ENCODE assay signal across 15 cellular contexts in the genomic region with DNA sequence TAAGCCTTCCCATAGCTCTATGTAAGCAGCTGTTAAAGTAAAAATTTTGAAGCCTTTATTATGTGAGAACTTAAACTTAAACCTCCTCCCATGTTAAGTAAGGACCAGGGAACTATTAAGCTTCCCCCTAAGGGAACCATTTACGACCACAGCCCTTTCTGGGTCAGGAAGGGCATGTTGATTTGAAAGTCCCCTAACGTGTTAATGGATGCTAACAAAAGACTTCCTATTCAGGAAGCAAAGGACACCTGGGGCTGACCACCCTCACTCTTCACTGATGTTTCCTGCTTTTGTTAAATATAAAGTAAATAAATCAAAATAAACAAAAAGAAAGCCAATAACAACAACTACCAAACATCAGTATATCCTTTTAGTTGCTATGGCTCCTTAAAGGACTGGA.
"Had no signal": no experiment of that assay in that cellular context is flagged by ENCODE, and none has a peak within 500 bp of the region (broad histone marks: within the 10 kb centered on the region; RNA-seq: fewer than 3 reads in every experiment).

No MANE protein-coding gene starts in this region.

- H3K9me3 ChIP-seq: esophagus muscularis mucosa, pancreas, sigmoid colon, thoracic aorta, upper lobe of right lung had no signal

- H3K27me3 ChIP-seq: esophagus muscularis mucosa, pancreas, sigmoid colon, upper lobe of right lung had no signal

- ATAC-seq: activated CD8-positive, alpha-beta T cell treated with anti-CD3 and anti-CD28 coated beads for 36 hours; activated T-cell treated with anti-CD3 and anti-CD28 coated beads, Interleukin-2, amount 50 U/mL, for 4 hours; left colon; pancreas; upper lobe of right lung had no signal

- H3K27ac Mint-ChIP-seq: activated CD8-positive, alpha-beta T cell treated with anti-CD3 and anti-CD28 coated beads for 36 hours had no signal

- H3K27ac ChIP-seq: esophagus muscularis mucosa, pancreas, sigmoid colon, thoracic aorta, upper lobe of right lung had no signal

- H3K4me3 ChIP-seq: esophagus muscularis mucosa, lung, pancreas, sigmoid colon, thoracic aorta, upper lobe of right lung had no signal

- H3K36me3 ChIP-seq: esophagus muscularis mucosa, pancreas, sigmoid colon, thoracic aorta, upper lobe of right lung had no signal

- H3K9me3 Mint-ChIP-seq: activated T-cell treated with anti-CD3 and anti-CD28 coated beads, Interleukin-2, amount 50 U/mL, for 4 hours had no signal

- H3K4me3 Mint-ChIP-seq: activated CD8-positive, alpha-beta T cell treated with anti-CD3 and anti-CD28 coated beads for 36 hours; activated T-cell treated with anti-CD3 and anti-CD28 coated beads, Interleukin-2, amount 50 U/mL, for 4 hours had no signal

- DNase-seq: activated CD4-positive, alpha-beta T cell treated with anti-CD3 and anti-CD28 coated beads for 48 hours; activated CD8-positive, alpha-beta T cell treated with anti-CD3 and anti-CD28 coated beads for 36 hours; activated effector memory CD4-positive, alpha-beta T cell treated with Interleukin-2 at 50 U/mL for 16 hours; activated naive CD4-positive, alpha-beta T cell treated with anti-CD3 and anti-CD28 coated beads, Interleukin-2, amount 50 U/mL, for 16 hours; activated T-cell treated with anti-CD3 and anti-CD28 coated beads, Interleukin-2, amount 50 U/mL, for 4 hours; hippocampal formation; left colon; midbrain; pancreas; sigmoid colon; stimulated activated CD4-positive, alpha-beta T cell treated with anti-CD3 and anti-CD28 coated beads, Interleukin-1b, Interleukin-23, amount 100 ng/mL, for 48 hours; upper lobe of right lung had no signal

- H3K4me1 ChIP-seq: esophagus muscularis mucosa, pancreas, sigmoid colon, upper lobe of right lung had no signal
